ENCODE assay signal across 13 cellular contexts in the genomic region with DNA sequence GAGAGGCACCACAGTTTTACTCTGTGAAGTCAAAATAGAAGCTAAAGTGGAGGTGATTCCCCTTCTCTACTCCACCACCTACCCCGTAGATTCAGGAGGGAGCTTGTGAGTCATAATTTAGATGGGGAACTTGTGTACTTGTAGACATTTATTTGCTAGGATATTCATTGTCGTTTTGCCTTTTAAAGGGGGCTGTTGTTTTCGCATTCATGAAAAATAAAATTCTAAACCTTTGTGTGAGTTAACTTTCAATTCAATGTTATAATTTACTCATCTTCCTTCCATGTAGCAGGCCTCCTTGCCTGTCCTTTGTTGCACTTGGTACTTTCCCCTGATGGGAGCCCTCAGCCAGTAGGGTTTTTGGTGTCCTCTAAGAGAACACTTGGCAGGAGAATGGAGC. TPM values are rescaled to one million over a fixed set of nuclear protein-coding genes. Genes with fewer than 3 reads are reported as not detected.
DNase-seq lines count a peak whose midpoint lies in the region; ATAC-seq and TF ChIP-seq lines count a peak whose summit lies in the region.
"Had no signal": no experiment of that assay in that cellular context is flagged by ENCODE, and none has a peak within 500 bp of the region (broad histone marks: within the 10 kb centered on the region; RNA-seq: fewer than 3 reads in every experiment).

No MANE protein-coding gene starts in this region.

- peak overlapping the region; percentile 83 for H3K27ac Mint-ChIP-seq in activated naive CD4-positive, alpha-beta T cell treated with anti-CD3 and anti-CD28 coated beads, Interleukin-2, amount 50 U/mL, for 24 hours
- no peak overlapping the region for H3K27ac Mint-ChIP-seq in activated naive CD4-positive, alpha-beta T cell treated with anti-CD3 and anti-CD28 coated beads, Interleukin-2, amount 10 ng/mL, durations not matched to agents 7 days and 5 days
- H3K27ac Mint-ChIP-seq in stimulated activated naive CD8-positive, alpha-beta T cell treated with anti-CD3 and anti-CD28 coated beads, Interleukin-15, amount 100 ng/mL, for 72 hours, result no peak overlapping the region

- intact Hi-C loops in right cardiac atrium (cut with DNase I) (no loop called here), transverse colon (cut with DNase I; ENCODE audit: low total_unique reads) (no loop called here)

- H3K36me3 ChIP-seq in transverse colon, result peaks cover 0 to 80% (median 37%) of the 10 kb centered on the region in 4 donors

- peak overlapping the region; percentile 30 for H3K4me3 Mint-ChIP-seq in activated naive CD4-positive, alpha-beta T cell treated with anti-CD3 and anti-CD28 coated beads, Interleukin-2, amount 50 U/mL, for 24 hours
- no peak overlapping the region for H3K4me3 Mint-ChIP-seq in activated naive CD4-positive, alpha-beta T cell treated with anti-CD3 and anti-CD28 coated beads, Interleukin-2, amount 10 ng/mL, durations not matched to agents 7 days and 5 days
- H3K4me3 Mint-ChIP-seq in stimulated activated naive CD8-positive, alpha-beta T cell treated with anti-CD3 and anti-CD28 coated beads, Interleukin-15, amount 100 ng/mL, for 72 hours, result peak overlapping the region; percentile 5 to 45

- TF ChIP-seq POLR2A in transverse colon (IDR thresholded peaks at IDR 0.05), result no peak

- H3K36me3 Mint-ChIP-seq in activated naive CD4-positive, alpha-beta T cell treated with anti-CD3 and anti-CD28 coated beads, Interleukin-2, amount 50 U/mL, for 24 hours, result peaks cover 44% of the 10 kb centered on the region
- H3K36me3 Mint-ChIP-seq in activated naive CD4-positive, alpha-beta T cell treated with anti-CD3 and anti-CD28 coated beads, Interleukin-2, amount 10 ng/mL, durations not matched to agents 7 days and 5 days, result peaks cover 80% of the 10 kb centered on the region

- H3K4me3 ChIP-seq in right cardiac atrium (ENCODE audit: low read length), result no peak overlapping the region
- H3K4me3 ChIP-seq in transverse colon, result no peak overlapping the region

- CTCF ChIA-PET in activated naive CD4-positive, alpha-beta T cell treated with anti-CD3 and anti-CD28 coated beads, Interleukin-2, amount 10 ng/mL, durations not matched to agents 7 days and 5 days (lab: Charles Lee), result no interaction called here

- in situ Hi-C loops in transverse colon (cut with MboI; ENCODE audit: low pct_ligation_motif_present in 1 of 4, low pct_unique_long_range_greater_than_20kb in 1 of 4, low sequenced_read_pairs in 3 of 4), result loop anchor here in 1 of 4 donors (25.0 kb wide), 1 partner anchor 197 kb away; no protein-coding TSS in a partner anchor

- H3K9me3 ChIP-seq in right cardiac atrium (ENCODE audit: control insufficient read depth, low read length) (no peaks in the 10 kb centered on the region), transverse colon (no peaks in the 10 kb centered on the region)

- H3K27ac ChIP-seq in right cardiac atrium (ENCODE audit: low read length) (no peak overlapping the region), transverse colon (no peak overlapping the region)

- H3K9me3 Mint-ChIP-seq in activated naive CD4-positive, alpha-beta T cell treated with anti-CD3 and anti-CD28 coated beads, Interleukin-2, amount 50 U/mL, for 24 hours, result no peaks in the 10 kb centered on the region
- no peaks in the 10 kb centered on the region for H3K9me3 Mint-ChIP-seq in activated naive CD4-positive, alpha-beta T cell treated with anti-CD3 and anti-CD28 coated beads, Interleukin-2, amount 10 ng/mL, durations not matched to agents 7 days and 5 days
- no peaks in the 10 kb centered on the region for H3K9me3 Mint-ChIP-seq in stimulated activated naive CD8-positive, alpha-beta T cell treated with anti-CD3 and anti-CD28 coated beads, Interleukin-15, amount 100 ng/mL, for 72 hours

- ATAC-seq in GM21619 (IDR thresholded peaks at IDR 0.05; ENCODE audit: unreplicated experiment) (peak; percentile 79), HG03565 (IDR thresholded peaks at IDR 0.05; ENCODE audit: unreplicated experiment) (peak; percentile 63), right cardiac atrium (no peak)
- ATAC-seq in stimulated activated naive CD8-positive, alpha-beta T cell treated with anti-CD3 and anti-CD28 coated beads, Interleukin-15, amount 100 ng/mL, for 72 hours, result peak; percentile 98

- no peak for TF ChIP-seq CTCF in transverse colon (IDR thresholded peaks at IDR 0.05)

- 91% methylated on average over 3 of the region's 3 CpGs for WGBS in right cardiac atrium
- 83 to 89% methylated on average over 3 of the region's 3 CpGs for WGBS in transverse colon (ENCODE audit: low coverage in 1 of 2), 2 donors

- no peaks in the 10 kb centered on the region for H3K4me1 ChIP-seq in right cardiac atrium (ENCODE audit: control insufficient read depth, insufficient read depth, low read length)
- no peaks in the 10 kb centered on the region for H3K4me1 ChIP-seq in transverse colon

- no peaks in the 10 kb centered on the region for H3K27me3 Mint-ChIP-seq in activated naive CD4-positive, alpha-beta T cell treated with anti-CD3 and anti-CD28 coated beads, Interleukin-2, amount 50 U/mL, for 24 hours
- no peaks in the 10 kb centered on the region for H3K27me3 Mint-ChIP-seq in activated naive CD4-positive, alpha-beta T cell treated with anti-CD3 and anti-CD28 coated beads, Interleukin-2, amount 10 ng/mL, durations not matched to agents 7 days and 5 days
- no peaks in the 10 kb centered on the region for H3K27me3 Mint-ChIP-seq in stimulated activated naive CD8-positive, alpha-beta T cell treated with anti-CD3 and anti-CD28 coated beads, Interleukin-15, amount 100 ng/mL, for 72 hours

- no peaks in the 10 kb centered on the region for H3K27me3 ChIP-seq in right cardiac atrium (ENCODE audit: control insufficient read depth, insufficient read depth)
- no peaks in the 10 kb centered on the region for H3K27me3 ChIP-seq in transverse colon

- no peak for DNase-seq in activated naive CD4-positive, alpha-beta T cell treated with anti-CD3 and anti-CD28 coated beads, Interleukin-2, amount 10 ng/mL, durations not matched to agents 7 days and 5 days
- no peak for DNase-seq in stimulated activated naive CD8-positive, alpha-beta T cell treated with anti-CD3 and anti-CD28 coated beads, Interleukin-15, amount 100 ng/mL, for 72 hours
- DNase-seq in cerebellar cortex (ENCODE audit: low spot score), result no peak
- DNase-seq in right cardiac atrium, result no peak
- DNase-seq in transverse colon, result no peak
- DNase-seq: activated effector memory CD4-positive, alpha-beta T cell treated with Interleukin-2 at 50 U/mL for 16 hours; glutamatergic neuron; kidney glomerular epithelial cell; NCI-H2029; SIG-M5 had no signal

- peaks cover 46% of the 10 kb centered on the region for H3K4me1 Mint-ChIP-seq in activated naive CD4-positive, alpha-beta T cell treated with anti-CD3 and anti-CD28 coated beads, Interleukin-2, amount 50 U/mL, for 24 hours
- H3K4me1 Mint-ChIP-seq in activated naive CD4-positive, alpha-beta T cell treated with anti-CD3 and anti-CD28 coated beads, Interleukin-2, amount 10 ng/mL, durations not matched to agents 7 days and 5 days, result no peaks in the 10 kb centered on the region
- peaks cover 45% of the 10 kb centered on the region for H3K4me1 Mint-ChIP-seq in stimulated activated naive CD8-positive, alpha-beta T cell treated with anti-CD3 and anti-CD28 coated beads, Interleukin-15, amount 100 ng/mL, for 72 hours

- no peak for TF ChIP-seq EP300 in transverse colon (IDR thresholded peaks at IDR 0.05; ENCODE audit: low read depth)

RNA-seq across cellular contexts. Expression of a gene that starts 22.0 kb away (rescaled TPM):
- total RNA-seq in right cardiac atrium (10 to 100 TPM; 16.2 to 20.6 (median 17.4) TPM), transverse colon (100 to 1,000 TPM in 1 of 4 donors, 10 to 100 TPM in 3; 46.8 to 127 (median 69.6) TPM)
- polyA plus RNA-seq in right cardiac atrium, result 14.6 TPM

RNA-seq across cellular contexts. Expression of a gene that starts 29.3 kb away (rescaled TPM):
- 1 to 10 TPM; 2.8 to 7.2 (median 4.2) TPM for total RNA-seq in right cardiac atrium
- 11.7 TPM for polyA plus RNA-seq in right cardiac atrium
- 10 to 100 TPM in 3 of 4 donors, not detected in 1; 14.5 to 28.8 (median 16.0) TPM for total RNA-seq in transverse colon

Comparison
In these comparisons a context has a peak if more than half of its experiments do, and no peak if none do; other contexts are left out.
1. ATAC-seq: peak in GM21619 (single experiment), HG03565 (single experiment) and stimulated activated naive CD8-positive, alpha-beta T cell treated with anti-CD3 and anti-CD28 coated beads, Interleukin-15, amount 100 ng/mL, for 72 hours (single experiment); none in right cardiac atrium (0 of 2).